Comparison of ENCODE assay signal across 9 cellular contexts in the genomic region with DNA sequence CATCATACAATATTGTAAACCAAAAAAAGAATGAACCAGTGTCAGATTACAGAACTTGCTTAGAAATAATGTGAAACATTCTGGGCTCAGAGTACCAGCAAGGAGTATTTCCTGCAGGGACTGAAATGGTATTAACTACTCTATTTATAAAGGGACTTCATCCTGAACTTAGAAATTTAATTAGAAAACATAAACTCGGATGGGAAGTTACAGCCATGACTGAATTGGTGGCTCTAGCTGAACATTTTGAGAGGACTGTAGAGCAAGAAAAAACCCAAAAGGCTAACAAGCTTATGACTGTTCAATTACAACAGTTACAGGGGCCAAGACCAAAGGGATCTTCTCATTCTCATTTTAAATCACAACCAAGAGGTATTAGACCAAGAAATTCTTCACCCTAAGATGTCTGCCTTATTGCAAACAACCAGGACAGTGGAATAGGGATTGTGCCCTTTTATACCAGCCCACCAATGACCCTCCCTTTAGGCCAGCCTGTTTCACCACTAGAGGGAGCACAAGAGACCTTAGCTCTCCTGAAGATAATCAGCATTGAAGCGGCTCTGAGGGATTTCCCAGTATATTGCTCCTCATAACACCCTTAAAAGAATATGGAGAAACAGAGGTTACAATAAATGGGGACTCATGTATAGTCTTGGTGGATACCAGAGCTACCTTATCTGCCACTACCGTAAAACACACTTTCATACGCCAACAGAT. TPM values are rescaled to one million over a fixed set of nuclear protein-coding genes. Genes with fewer than 3 reads are reported as not detected.
DNase-seq lines count a peak whose midpoint lies in the region; ATAC-seq, FAIRE-seq and TF ChIP-seq lines count a peak whose summit lies in the region.
"Not testable (repeated sequence)": the region's sequence is repeated elsewhere in the genome, so short reads cannot be mapped to it uniquely, and the experiment has no call there.
"Had no signal": no experiment of that assay in that cellular context is flagged by ENCODE, and none has a peak within 500 bp of the region (broad histone marks: within the 10 kb centered on the region; RNA-seq: fewer than 3 reads in every experiment).

No MANE protein-coding gene starts in this region.

- not testable (repeated sequence) for H3K27ac ChIP-seq in osteoblast (ENCODE audit: low read depth, low read length)

- H3K36me3 Mint-ChIP-seq in T-helper 17 cell (ENCODE audit: low read depth), result not testable (repeated sequence)

- not testable (repeated sequence) for H2AFZ ChIP-seq in osteoblast (ENCODE audit: low read length)

- H3K27me3 ChIP-seq in osteoblast (ENCODE audit: insufficient read depth, low read length), result not testable (repeated sequence)

- not testable (repeated sequence) for H4K20me1 ChIP-seq in osteoblast (ENCODE audit: insufficient read depth, low read length)

- not testable (repeated sequence) for TF ChIP-seq POLR2A in GM12891 (IDR thresholded peaks at IDR 0.05; ENCODE audit: low read depth, low read length)

- not testable (repeated sequence) for H3K4me3 Mint-ChIP-seq in T-helper 17 cell

- H3K27me3 Mint-ChIP-seq in T-helper 17 cell, result not testable (repeated sequence)

- not testable (repeated sequence) for H3K79me2 ChIP-seq in osteoblast (ENCODE audit: insufficient read depth, low read length)

- TF ChIP-seq CTCF in astrocyte of the spinal cord (IDR thresholded peaks at IDR 0.05; ENCODE audit: low read depth, low read length) (peak; percentile 63), osteoblast (IDR thresholded peaks at IDR 0.05; ENCODE audit: extremely low read depth, low read depth, low read length) (peak; percentile 48)

- H3K36me3 ChIP-seq in osteoblast (ENCODE audit: insufficient read depth, low read length), result not testable (repeated sequence)

- H3K4me2 ChIP-seq in osteoblast (ENCODE audit: insufficient read depth, low read length), result not testable (repeated sequence)

- H3K9me3 ChIP-seq in T-helper 17 cell (ENCODE audit: control insufficient read depth, low read length, poor library complexity, severe bottlenecking); osteoblast (ENCODE audit: low read depth, low read length): not testable (repeated sequence)

- H3K27ac Mint-ChIP-seq in T-helper 17 cell, result not testable (repeated sequence)

- DNase-seq in A172 (ENCODE audit: low spot score), result peak; percentile 38
- not testable (repeated sequence) for DNase-seq in GM12891 (ENCODE audit: insufficient read length, low spot score); T-helper 17 cell; left ventricle myocardium superior; osteoblast (ENCODE audit: insufficient read length, low spot score, missing footprints)
- peak; percentile 64 for DNase-seq in NCI-H1694 (lab: John Stamatoyannopoulos, UW)
- DNase-seq in astrocyte of the spinal cord (ENCODE audit: low read depth, low spot score), result peak; percentile 20

- H3K4me1 ChIP-seq in osteoblast (ENCODE audit: insufficient read depth, low read length), result not testable (repeated sequence)

- FAIRE-seq in GM12891 (lab: Jason Lieb, UNC), result peak; percentile 85

- ATAC-seq in HG02870 (IDR thresholded peaks at IDR 0.05; ENCODE audit: unreplicated experiment), result peak; percentile 58
- ATAC-seq in T-helper 17 cell, result peak; percentile 80
- ATAC-seq in left ventricle myocardium superior, result peak; percentile 83

- in situ Hi-C loops in astrocyte of the spinal cord (cut with HindIII; ENCODE audit: low sequenced_read_pairs), result not testable (repeated sequence)

- H3K4me3 ChIP-seq in astrocyte of the spinal cord (ENCODE audit: low read depth, low read length); osteoblast (ENCODE audit: insufficient read depth, low read length): not testable (repeated sequence)

- intact Hi-C loops in left ventricle myocardium superior (cut with micrococcal nuclease), result not testable (repeated sequence)

- H3K4me1 Mint-ChIP-seq in T-helper 17 cell, result not testable (repeated sequence)

RNA-seq across cellular contexts. Expression of a gene that starts 46.6 kb away (rescaled TPM):
- total RNA-seq in A172 (2014; rRNA removed; shearing (Covaris generic)), result 105 and 129 TPM in 2 replicates
- 42.6 TPM for polyA plus RNA-seq in GM12891 (2012; ENCODE audit: low read depth, missing spikeins)
- total RNA-seq in T-helper 17 cell (10 to 100 TPM; 16.0 to 21.0 TPM), left ventricle myocardium superior (36.4 TPM), osteoblast (16.6 and 18.9 TPM in 2 replicates)

RNA-seq across cellular contexts. Expression of a gene that starts 48.3 kb away (rescaled TPM):
- total RNA-seq in A172 (2014; rRNA removed; shearing (Covaris generic)), result not detected in 2 replicates
- polyA plus RNA-seq in GM12891 (2012; ENCODE audit: low read depth, missing spikeins), result not detected
- total RNA-seq in T-helper 17 cell, result not detected
- not detected for total RNA-seq in left ventricle myocardium superior
- not detected in 2 replicates for total RNA-seq in osteoblast
- polyA plus RNA-seq: neural cell had no signal
